Comparison of ENCODE assay signal across 14 cellular contexts in the genomic region with DNA sequence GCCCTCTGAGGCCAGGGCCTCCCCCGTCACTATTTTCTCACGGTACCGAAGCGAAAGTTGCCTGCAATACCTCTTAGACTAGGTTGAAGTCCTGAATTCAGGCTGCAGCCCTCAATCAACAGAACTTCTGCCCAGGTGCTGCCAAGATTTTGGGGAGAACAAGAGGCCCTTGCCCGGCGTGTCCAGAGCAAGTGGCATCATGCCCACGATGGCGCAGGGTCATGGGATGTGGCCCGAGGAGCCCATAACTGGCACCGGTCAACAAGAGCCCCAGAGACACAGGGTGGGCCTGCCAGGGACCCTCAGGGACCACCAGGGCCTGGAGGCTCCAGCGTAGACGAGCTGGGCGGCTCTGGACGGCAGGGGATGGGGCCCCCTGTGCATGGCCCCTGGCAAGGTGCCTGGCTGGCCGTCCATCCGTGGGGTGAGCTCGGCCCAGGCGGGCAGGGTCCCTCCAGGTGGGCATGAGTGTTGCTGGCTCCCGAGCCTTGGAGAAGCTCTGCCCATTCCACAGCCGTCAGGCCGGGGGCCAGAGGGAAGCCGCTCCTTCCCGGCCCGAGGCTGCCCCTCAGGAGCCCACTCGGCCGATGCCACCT.
"Had no signal": no experiment of that assay in that cellular context is flagged by ENCODE, and none has a peak within 500 bp of the region (broad histone marks: within the 10 kb centered on the region; RNA-seq: fewer than 3 reads in every experiment).

No MANE protein-coding gene starts in this region.

- H3K4me3 ChIP-seq: ovary had no signal

- H3K27ac ChIP-seq: epithelial cell of prostate, ovary had no signal

- H3K36me3 ChIP-seq: ovary had no signal

- DNase-seq: activated B cell treated with CpG ODN at 0.5 μM for 24 hours; activated CD4-positive, alpha-beta T cell treated with anti-CD3 and anti-CD28 coated beads, Interleukin-2, amount 10 ng/mL, durations not matched to agents 24 days and 14 days; activated CD8-positive, alpha-beta memory T cell treated with anti-CD3 and anti-CD28 coated beads for 24 hours; activated naive CD4-positive, alpha-beta T cell treated with anti-CD3 and anti-CD28 coated beads, Interleukin-2, amount 10 ng/mL, durations not matched to agents 7 days and 5 days; activated T-cell treated with anti-CD3 and anti-CD28 coated beads for 4 hours; caudate nucleus; cortex of kidney; effector CD8-positive, alpha-beta T cell; stimulated activated CD4-positive, alpha-beta T cell treated with anti-CD3 and anti-CD28 coated beads, Interleukin-4, amount 100 ng/mL, for 24 hours; stimulated activated naive CD8-positive, alpha-beta T cell treated with anti-CD3 and anti-CD28 coated beads, Interleukin-15, amount 100 ng/mL, for 72 hours; T-helper 17 cell had no signal

- H3K27me3 ChIP-seq: ovary had no signal

- ATAC-seq: activated T-helper 17 cell treated with anti-CD3 and anti-CD28 coated beads, Interleukin-2, amount 50 U/mL, for 72 hours; stimulated activated naive CD8-positive, alpha-beta T cell treated with anti-CD3 and anti-CD28 coated beads, Interleukin-15, amount 100 ng/mL, for 72 hours; T-helper 17 cell had no signal

- H3K9me3 ChIP-seq: ovary had no signal
